15 cellular contexts compared by ENCODE assay signal in the genomic region with DNA sequence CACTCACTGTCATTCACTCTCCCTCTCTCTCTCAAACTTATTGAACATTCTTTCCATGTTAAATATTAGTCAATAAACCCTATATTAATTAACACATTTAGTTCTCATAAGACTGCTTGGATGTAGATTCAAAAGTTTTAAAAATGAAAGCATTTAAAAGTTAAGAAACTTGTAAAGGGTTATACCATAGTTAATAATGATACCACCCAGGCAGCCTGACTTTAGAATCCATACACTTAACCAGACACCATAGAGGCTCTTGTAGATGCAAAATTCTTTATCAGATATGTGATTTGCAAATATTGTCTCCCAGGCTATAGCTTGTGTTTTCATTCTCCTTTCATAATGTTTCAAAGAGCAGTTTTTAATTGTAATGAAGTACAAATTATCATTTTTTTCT.
A peak's percentile ranks its signal among the peaks of the same experiment; 100 is the strongest.
DNase-seq lines count a peak whose midpoint lies in the region; ATAC-seq, FAIRE-seq and TF ChIP-seq lines count a peak whose summit lies in the region.
"Had no signal": no experiment of that assay in that cellular context is flagged by ENCODE, and none has a peak within 500 bp of the region (broad histone marks: within the 10 kb centered on the region; RNA-seq: fewer than 3 reads in every experiment).

No MANE protein-coding gene starts in this region.

- H3K9me2 ChIP-seq in OCI-LY7 (ENCODE audit: insufficient read depth, low read length), result no peaks in the 10 kb centered on the region

- H3K36me3 ChIP-seq in astrocyte (ENCODE audit: insufficient read depth, low read length) (no peaks in the 10 kb centered on the region), OCI-LY7 (ENCODE audit: insufficient read depth, low read length) (no peaks in the 10 kb centered on the region)
- H3K36me3 ChIP-seq: BLaER1 treated with 17β-estradiol and CSF1 and Interleukin-3, amounts not matched to agents 10 nM and 100 nM had no signal

- no peak for TF ChIP-seq CTCF in natural killer cell (IDR thresholded peaks at IDR 0.05)
- no peak for TF ChIP-seq CTCF in astrocyte (IDR thresholded peaks at IDR 0.05; ENCODE audit: insufficient read depth, low read depth, low read length)
- TF ChIP-seq CTCF in glutamatergic neuron (IDR thresholded peaks at IDR 0.05; ENCODE audit: partially characterized antibody, unreplicated experiment), result no peak
- no peak for TF ChIP-seq CTCF in OCI-LY7 (conservative IDR thresholded peaks at IDR 0.05; ENCODE audit: low read length)

- H3K79me2 ChIP-seq in astrocyte (ENCODE audit: insufficient read depth, low read length) (no peaks in the 10 kb centered on the region), OCI-LY7 (ENCODE audit: insufficient read depth, low read depth, low read length) (no peaks in the 10 kb centered on the region)

- H3K27ac ChIP-seq in astrocyte (ENCODE audit: low read depth, low read length) (peak overlapping the region; percentile 70), OCI-LY7 (ENCODE audit: low read depth, low read length, poor library complexity, severe bottlenecking) (no peak overlapping the region)
- H3K27ac ChIP-seq: BLaER1 treated with 17β-estradiol and CSF1 and Interleukin-3, amounts not matched to agents 10 nM and 100 nM; GM23248; KMS-11 had no signal

- no peak overlapping the region for H3K9ac ChIP-seq in astrocyte (ENCODE audit: low read length)
- H3K9ac ChIP-seq: BLaER1 treated with 17β-estradiol and CSF1 and Interleukin-3, amounts not matched to agents 10 nM and 100 nM; GM23248; KMS-11 had no signal

- H3K4me2 ChIP-seq in astrocyte (ENCODE audit: low read length), result no peak overlapping the region
- H3K4me2 ChIP-seq in OCI-LY7 (ENCODE audit: low read length), result no peak overlapping the region
- H3K4me2 ChIP-seq: BLaER1 treated with 17β-estradiol and CSF1 and Interleukin-3, amounts not matched to agents 10 nM and 100 nM; KMS-11 had no signal

- peak; percentile 20 for FAIRE-seq in astrocyte (lab: Jason Lieb, UNC)
- FAIRE-seq: HepG2 had no signal

- H2AFZ ChIP-seq in astrocyte (ENCODE audit: low read depth, low read length), result no peak overlapping the region
- H2AFZ ChIP-seq in OCI-LY7 (ENCODE audit: low read length), result no peak overlapping the region
- H2AFZ ChIP-seq: GM23248 had no signal

- H3K27me3 ChIP-seq in astrocyte (ENCODE audit: insufficient read depth, low read length), result no peaks in the 10 kb centered on the region
- H3K27me3 ChIP-seq: BLaER1 treated with 17β-estradiol and CSF1 and Interleukin-3, amounts not matched to agents 10 nM and 100 nM had no signal

- H3K4me3 Mint-ChIP-seq in natural killer cell (peak overlapping the region; percentile 77), astrocyte (ENCODE audit: unreplicated experiment) (no peak overlapping the region), glutamatergic neuron (ENCODE audit: unreplicated experiment) (no peak overlapping the region)
- H3K4me3 Mint-ChIP-seq in natural killer cell treated with Interleukin-12 subunit alpha and Interleukin-12 subunit beta and Interleukin-15 and Interleukin-18, amount 100 ng/mL, for 72 hours, result no peak overlapping the region
- H3K4me3 Mint-ChIP-seq: CD4-positive, CD25-positive, alpha-beta regulatory T cell had no signal

- intact Hi-C loops in natural killer cell (cut with micrococcal nuclease) (no loop called here), OCI-LY7 (cut with micrococcal nuclease; ENCODE audit: unreplicated experiment) (no loop called here)

- H3K27ac Mint-ChIP-seq in natural killer cell (peak overlapping the region; percentile 20 to 67), astrocyte (ENCODE audit: unreplicated experiment) (no peak overlapping the region), glutamatergic neuron (ENCODE audit: unreplicated experiment) (no peak overlapping the region)
- H3K27ac Mint-ChIP-seq in natural killer cell treated with Interleukin-12 subunit alpha and Interleukin-12 subunit beta and Interleukin-15 and Interleukin-18, amount 100 ng/mL, for 72 hours, result peak overlapping the region in 1 of 2 donors; percentile 54
- H3K27ac Mint-ChIP-seq: CD4-positive, CD25-positive, alpha-beta regulatory T cell had no signal

- no peaks in the 10 kb centered on the region for H3K9me3 ChIP-seq in astrocyte (ENCODE audit: insufficient read depth, low read depth, low read length)
- H3K9me3 ChIP-seq in OCI-LY7 (ENCODE audit: low read length), result no peaks in the 10 kb centered on the region

- no TSS peak for BruUV-seq in OCI-LY7 (replicated peaks; lab: Mats Ljungman, UMichigan)

- CTCF ChIA-PET in OCI-LY7 (lab: Charles Lee; ENCODE audit: unreplicated experiment), result no interaction called here

- no peaks in the 10 kb centered on the region for H3K27me3 Mint-ChIP-seq in natural killer cell (ENCODE audit: low read depth in 2 of 2)
- H3K27me3 Mint-ChIP-seq in natural killer cell treated with Interleukin-12 subunit alpha and Interleukin-12 subunit beta and Interleukin-15 and Interleukin-18, amount 100 ng/mL, for 72 hours, result no peaks in the 10 kb centered on the region
- no peaks in the 10 kb centered on the region for H3K27me3 Mint-ChIP-seq in astrocyte (ENCODE audit: low read depth, unreplicated experiment)
- no peaks in the 10 kb centered on the region for H3K27me3 Mint-ChIP-seq in glutamatergic neuron (ENCODE audit: unreplicated experiment)
- H3K27me3 Mint-ChIP-seq: CD4-positive, CD25-positive, alpha-beta regulatory T cell had no signal

- no peak for ATAC-seq in natural killer cell
- no peak for ATAC-seq in natural killer cell treated with Interleukin-12 subunit alpha and Interleukin-12 subunit beta and Interleukin-15 and Interleukin-18, amount 100 ng/mL, for 72 hours
- ATAC-seq in HG03097 (IDR thresholded peaks at IDR 0.05; ENCODE audit: low FRiP score, unreplicated experiment), result peak; percentile 53
- ATAC-seq: HCT116, HepG2 had no signal

- H3K9me3 Mint-ChIP-seq in natural killer cell (peaks cover 3% of the 10 kb centered on the region in 2 donors), astrocyte (ENCODE audit: unreplicated experiment) (peaks cover 2% of the 10 kb centered on the region), glutamatergic neuron (ENCODE audit: unreplicated experiment) (no peaks in the 10 kb centered on the region)
- H3K9me3 Mint-ChIP-seq in natural killer cell treated with Interleukin-12 subunit alpha and Interleukin-12 subunit beta and Interleukin-15 and Interleukin-18, amount 100 ng/mL, for 72 hours, result no peaks in the 10 kb centered on the region

- H3K4me1 ChIP-seq in astrocyte (ENCODE audit: insufficient read depth, low read length), result peaks cover 29% of the 10 kb centered on the region
- no peaks in the 10 kb centered on the region for H3K4me1 ChIP-seq in OCI-LY7 (ENCODE audit: insufficient read depth, low read length, poor library complexity, severe bottlenecking)
- H3K4me1 ChIP-seq: BLaER1 treated with 17β-estradiol and CSF1 and Interleukin-3, amounts not matched to agents 10 nM and 100 nM had no signal

- DNase-seq in natural killer cell (no peak), astrocyte (ENCODE audit: low read depth) (no peak), HUDEP-2 (lab: John Stamatoyannopoulos, UW; ENCODE audit: unreplicated experiment in 76 of 76) (no peak), glutamatergic neuron (no peak), OCI-LY7 (ENCODE audit: low spot score) (no peak)
- no peak for DNase-seq in natural killer cell treated with Interleukin-12 subunit alpha and Interleukin-12 subunit beta and Interleukin-15 and Interleukin-18, amount 100 ng/mL, for 72 hours (ENCODE audit: low spot score)
- DNase-seq: 8988T; CD4-positive, CD25-positive, alpha-beta regulatory T cell; DMS53; GM23248 had no signal

- no peaks in the 10 kb centered on the region for H4K20me1 ChIP-seq in astrocyte (ENCODE audit: insufficient read depth, low read length)
- H4K20me1 ChIP-seq in OCI-LY7 (ENCODE audit: insufficient read depth, low read length), result no peaks in the 10 kb centered on the region
- H4K20me1 ChIP-seq: BLaER1 treated with 17β-estradiol and CSF1 and Interleukin-3, amounts not matched to agents 10 nM and 100 nM had no signal

- H3K36me3 Mint-ChIP-seq in natural killer cell (no peaks in the 10 kb centered on the region), astrocyte (ENCODE audit: low read depth, unreplicated experiment) (peaks cover 3% of the 10 kb centered on the region), glutamatergic neuron (ENCODE audit: unreplicated experiment) (no peaks in the 10 kb centered on the region)
- H3K36me3 Mint-ChIP-seq in natural killer cell treated with Interleukin-12 subunit alpha and Interleukin-12 subunit beta and Interleukin-15 and Interleukin-18, amount 100 ng/mL, for 72 hours, result no peaks in the 10 kb centered on the region
- H3K36me3 Mint-ChIP-seq: CD4-positive, CD25-positive, alpha-beta regulatory T cell had no signal

- no peak overlapping the region for H3K4me3 ChIP-seq in astrocyte (ENCODE audit: insufficient read depth, low read depth, low read length)
- H3K4me3 ChIP-seq in OCI-LY7 (ENCODE audit: low read depth, low read length, poor library complexity, severe bottlenecking), result no peak overlapping the region
- H3K4me3 ChIP-seq: BLaER1 treated with 17β-estradiol and CSF1 and Interleukin-3, amounts not matched to agents 10 nM and 100 nM; GM23248 had no signal

- H3K4me1 Mint-ChIP-seq in natural killer cell (peaks cover 23 to 26% of the 10 kb centered on the region in 2 donors), astrocyte (ENCODE audit: low read depth, unreplicated experiment) (peaks cover 28% of the 10 kb centered on the region), glutamatergic neuron (ENCODE audit: low read depth, unreplicated experiment) (no peaks in the 10 kb centered on the region)
- H3K4me1 Mint-ChIP-seq in natural killer cell treated with Interleukin-12 subunit alpha and Interleukin-12 subunit beta and Interleukin-15 and Interleukin-18, amount 100 ng/mL, for 72 hours (ENCODE audit: low read depth in 2 of 2), result peaks cover 0 to 8% of the 10 kb centered on the region in 2 donors
- H3K4me1 Mint-ChIP-seq: CD4-positive, CD25-positive, alpha-beta regulatory T cell had no signal

- POLR2A ChIA-PET in OCI-LY7 (lab: Charles Lee), result no interaction called here

Comparison
In these comparisons a context has a peak if more than half of its experiments do, and no peak if none do; other contexts are left out.
1. H3K27ac Mint-ChIP-seq: peak in natural killer cell (2 of 2); none in astrocyte (single experiment) and glutamatergic neuron (single experiment).